2 cellular contexts compared by ENCODE assay signal in the genomic region with DNA sequence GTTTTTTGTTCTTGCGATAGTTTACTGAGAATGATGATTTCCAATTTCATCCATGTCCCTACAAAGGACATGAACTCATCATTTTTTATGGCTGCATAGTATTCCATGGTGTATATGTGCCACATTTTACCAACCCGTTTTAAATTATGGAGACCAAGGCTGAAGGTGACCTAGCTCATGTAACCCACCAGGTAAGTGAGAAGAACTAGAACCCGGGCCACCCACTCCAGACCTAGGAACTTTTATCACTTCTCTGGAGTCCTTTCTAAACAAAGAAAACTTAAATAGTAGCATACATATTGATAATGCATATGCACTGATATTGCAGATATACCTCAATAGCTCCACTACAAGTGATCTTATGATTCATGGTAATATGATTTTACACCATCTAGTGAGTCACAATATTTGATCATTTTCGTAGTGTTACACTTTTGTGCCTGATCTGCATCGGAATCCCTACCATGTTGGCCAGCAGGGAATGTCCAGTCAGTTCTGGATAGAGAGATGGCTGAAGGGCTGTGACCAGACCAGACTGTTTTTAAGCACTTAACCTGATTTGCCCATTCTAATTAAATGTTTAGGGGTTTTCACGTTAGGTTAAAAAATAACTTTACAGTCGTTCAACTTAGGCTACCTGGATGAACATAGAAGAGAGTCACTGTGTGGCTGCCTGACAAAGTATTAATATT.
TF ChIP-seq lines count a peak whose summit lies in the region.

No MANE protein-coding gene starts in this region.

TF ChIP-seq in A549, 52 proteins besides CTCF, POLR2A, EP300 and RAD21:
- TF ChIP-seq FOSL2 (IDR thresholded peaks at IDR 0.05) (no peak), FOSL2 (CRISPR knock-in tag; IDR thresholded peaks at IDR 0.05) (0 out of 2 replicates have a peak, but pooled peaks have one; percentile 8), SMC3 (IDR thresholded peaks at IDR 0.05) (no peak)

TF ChIP-seq in HEK293, 187 proteins besides CTCF, POLR2A, EP300 and RAD21:
- TF ChIP-seq ZNF146 (tag by site-specific recombination; IDR thresholded peaks at IDR 0.05): peak; percentile 84
- TF ChIP-seq ZNF416 (tag by site-specific recombination; IDR thresholded peaks at IDR 0.05): no peak
